24 cellular contexts compared by ENCODE assay signal in genomic region chr9:91812191-91812590, GRCh38.
DNase-seq lines count a peak whose midpoint lies in the region; ATAC-seq, FAIRE-seq and TF ChIP-seq lines count a peak whose summit lies in the region.
"Had no signal": no experiment of that assay in that cellular context is flagged by ENCODE, and none has a peak within 500 bp of the region (broad histone marks: within the 10 kb centered on the region; RNA-seq: fewer than 3 reads in every experiment).

No MANE protein-coding gene starts in this region.

- H3K9me2 ChIP-seq in hepatocyte (replicated peaks; ENCODE audit: insufficient read depth): no peaks in the 10 kb centered on the region
- H3K9me2 ChIP-seq: SK-N-SH had no signal

- H3K4me1 Mint-ChIP-seq in astrocyte (ENCODE audit: low read depth, unreplicated experiment): peaks cover 9% of the 10 kb centered on the region
- peaks cover 31% of the 10 kb centered on the region for H3K4me1 Mint-ChIP-seq in stimulated activated effector memory CD8-positive, alpha-beta T cell treated with anti-CD3 and anti-CD28 coated beads, Interleukin-12 subunit alpha, Interleukin-12 subunit beta, amount 100 ng/mL, for 72 hours
- H3K4me1 Mint-ChIP-seq: CD4-positive, alpha-beta memory T cell had no signal

- DNase-seq in astrocyte (ENCODE audit: low read depth) (no peak), hepatocyte (ENCODE audit: low spot score) (no peak), sigmoid colon (peak; percentile 46), DMS153 treated with DMSO at 0.1 percent for 48 hours (lab: John Stamatoyannopoulos, UW; ENCODE audit: unreplicated experiment) (no peak), NCI-H69 (lab: John Stamatoyannopoulos, UW) (no peak)
- DNase-seq in stimulated activated effector memory CD8-positive, alpha-beta T cell treated with anti-CD3 and anti-CD28 coated beads, Interleukin-12 subunit alpha, Interleukin-12 subunit beta, amount 100 ng/mL, for 72 hours (ENCODE audit: low spot score in 2 of 2): no peak
- DNase-seq: C1 segment of cervical spinal cord; CD4-positive, alpha-beta memory T cell; COR-L47; Kasumi-1; MV-4-11; NCI-H1105; NCI-H1436 treated with DMSO at 0.1 percent for 48 hours; NCI-H187 treated with DMSO at 0.1 percent for 48 hours; NCI-H524; NCI-H774; SK-N-SH had no signal

- H4K20me1 ChIP-seq in KMS-11 (ENCODE audit: insufficient read depth) (no peaks in the 10 kb centered on the region), astrocyte (ENCODE audit: insufficient read depth, low read length) (no peaks in the 10 kb centered on the region), hepatocyte (ENCODE audit: insufficient read depth, poor library complexity, severe bottlenecking) (peaks cover 5% of the 10 kb centered on the region)

- H3K4me3 ChIP-seq in KMS-11 (IDR thresholded peaks at IDR 0.05; ENCODE audit: insufficient read depth, low read depth, low read length) (no peak overlapping the region), astrocyte (ENCODE audit: insufficient read depth, low read depth, low read length) (no peak overlapping the region), hepatocyte (no peak overlapping the region), sigmoid colon (no peak overlapping the region)
- H3K4me3 ChIP-seq: A549 had no signal

- H3K4me1 ChIP-seq in KMS-11 (ENCODE audit: low read depth, poor library complexity, severe bottlenecking) (peaks cover 67% of the 10 kb centered on the region), astrocyte (ENCODE audit: insufficient read depth, low read length) (peaks cover 12% of the 10 kb centered on the region), hepatocyte (ENCODE audit: insufficient read depth) (peaks cover 41% of the 10 kb centered on the region), sigmoid colon (peaks cover 0 to 94% (median 86%) of the 10 kb centered on the region in 4 donors)
- H3K4me1 ChIP-seq: A549 had no signal

- no peak for TF ChIP-seq POLR2A in sigmoid colon (IDR thresholded peaks at IDR 0.05)

- H3K9me3 ChIP-seq in astrocyte (ENCODE audit: insufficient read depth, low read depth, low read length): no peaks in the 10 kb centered on the region
- no peaks in the 10 kb centered on the region for H3K9me3 ChIP-seq in hepatocyte (ENCODE audit: low read depth)
- no peaks in the 10 kb centered on the region for H3K9me3 ChIP-seq in sigmoid colon
- H3K9me3 ChIP-seq: A549, SK-N-SH had no signal

- TF ChIP-seq CTCF in KMS-11 (conservative IDR thresholded peaks at IDR 0.05; ENCODE audit: low read depth, low read length) (no peak), astrocyte (IDR thresholded peaks at IDR 0.05; ENCODE audit: insufficient read depth, low read depth, low read length) (no peak), hepatocyte (IDR thresholded peaks at IDR 0.05; ENCODE audit: poor library complexity) (no peak), sigmoid colon (IDR thresholded peaks at IDR 0.05) (no peak)

- H3K36me3 ChIP-seq in KMS-11 (ENCODE audit: insufficient read depth) (no peaks in the 10 kb centered on the region), astrocyte (ENCODE audit: insufficient read depth, low read length) (no peaks in the 10 kb centered on the region), hepatocyte (replicated peaks; ENCODE audit: insufficient read depth, low read depth) (no peaks in the 10 kb centered on the region), sigmoid colon (no peaks in the 10 kb centered on the region)

- peaks cover 2% of the 10 kb centered on the region for H3K27me3 Mint-ChIP-seq in astrocyte (ENCODE audit: low read depth, unreplicated experiment)

- H3K79me2 ChIP-seq in KMS-11 (ENCODE audit: insufficient read depth, low read depth): no peaks in the 10 kb centered on the region
- H3K79me2 ChIP-seq in astrocyte (ENCODE audit: insufficient read depth, low read length): no peaks in the 10 kb centered on the region
- H3K79me2 ChIP-seq in hepatocyte: peaks cover 84% of the 10 kb centered on the region

- H3K27ac Mint-ChIP-seq in astrocyte (ENCODE audit: unreplicated experiment): peak overlapping the region; percentile 26
- H3K27ac Mint-ChIP-seq in stimulated activated effector memory CD8-positive, alpha-beta T cell treated with anti-CD3 and anti-CD28 coated beads, Interleukin-12 subunit alpha, Interleukin-12 subunit beta, amount 100 ng/mL, for 72 hours: no peak overlapping the region
- H3K27ac Mint-ChIP-seq: CD4-positive, alpha-beta memory T cell had no signal

- no peaks in the 10 kb centered on the region for H3K27me3 ChIP-seq in KMS-11 (ENCODE audit: insufficient read depth, low read depth)
- H3K27me3 ChIP-seq in astrocyte (ENCODE audit: insufficient read depth, low read length): peaks cover 12% of the 10 kb centered on the region
- no peaks in the 10 kb centered on the region for H3K27me3 ChIP-seq in hepatocyte
- H3K27me3 ChIP-seq in sigmoid colon: no peaks in the 10 kb centered on the region

- H3K4me2 ChIP-seq in KMS-11 (peak overlapping the region; percentile 40), astrocyte (ENCODE audit: low read length) (no peak overlapping the region), hepatocyte (peak overlapping the region; percentile 14)
- H3K4me2 ChIP-seq: A549, SK-N-SH had no signal

- no peak overlapping the region for H3K4me3 Mint-ChIP-seq in astrocyte (ENCODE audit: unreplicated experiment)
- no peak overlapping the region for H3K4me3 Mint-ChIP-seq in stimulated activated effector memory CD8-positive, alpha-beta T cell treated with anti-CD3 and anti-CD28 coated beads, Interleukin-12 subunit alpha, Interleukin-12 subunit beta, amount 100 ng/mL, for 72 hours
- H3K4me3 Mint-ChIP-seq: CD4-positive, alpha-beta memory T cell had no signal

- no peak for ATAC-seq in GM21381 (IDR thresholded peaks at IDR 0.05; ENCODE audit: unreplicated experiment)
- ATAC-seq in stimulated activated effector memory CD8-positive, alpha-beta T cell treated with anti-CD3 and anti-CD28 coated beads, Interleukin-12 subunit alpha, Interleukin-12 subunit beta, amount 100 ng/mL, for 72 hours: no peak
- ATAC-seq: A549 had no signal

- H3K9ac ChIP-seq in KMS-11 (0 out of 2 replicates have a peak overlapping the region, but pooled peaks have one; percentile 65), astrocyte (ENCODE audit: low read length) (no peak overlapping the region)
- H3K9ac ChIP-seq: SK-N-SH had no signal

- no peak for FAIRE-seq in astrocyte (lab: Jason Lieb, UNC)
- FAIRE-seq: A549, G401.6, H54, RCC 7860 had no signal

- no peaks in the 10 kb centered on the region for H3K9me3 Mint-ChIP-seq in astrocyte (ENCODE audit: unreplicated experiment)
- H3K9me3 Mint-ChIP-seq in stimulated activated effector memory CD8-positive, alpha-beta T cell treated with anti-CD3 and anti-CD28 coated beads, Interleukin-12 subunit alpha, Interleukin-12 subunit beta, amount 100 ng/mL, for 72 hours: no peaks in the 10 kb centered on the region
- H3K9me3 Mint-ChIP-seq: CD4-positive, alpha-beta memory T cell had no signal

- no peaks in the 10 kb centered on the region for H3K36me3 Mint-ChIP-seq in astrocyte (ENCODE audit: low read depth, unreplicated experiment)
- no peaks in the 10 kb centered on the region for H3K36me3 Mint-ChIP-seq in stimulated activated effector memory CD8-positive, alpha-beta T cell treated with anti-CD3 and anti-CD28 coated beads, Interleukin-12 subunit alpha, Interleukin-12 subunit beta, amount 100 ng/mL, for 72 hours
- H3K36me3 Mint-ChIP-seq: CD4-positive, alpha-beta memory T cell had no signal

- intact Hi-C loops in sigmoid colon (cut with DNase I): no loop called here

- H3K27ac ChIP-seq in KMS-11: peak overlapping the region; percentile 89
- H3K27ac ChIP-seq in astrocyte (ENCODE audit: low read depth, low read length): no peak overlapping the region
- H3K27ac ChIP-seq in hepatocyte: no peak overlapping the region
- H3K27ac ChIP-seq in sigmoid colon: peak overlapping the region; percentile 22 to 85 (median 71)
- H3K27ac ChIP-seq: A549, HL-60 had no signal

- TF ChIP-seq EP300 in sigmoid colon (IDR thresholded peaks at IDR 0.05): no peak

- WGBS in hepatocyte (ENCODE audit: low lambda C conversion rate, missing lambda C conversion rate): 67% methylated on average over 13 of the region's 14 CpGs
- whole genome bisulfite sequencing in sigmoid colon, 2 donors: 92% methylated on average over 14 of the region's 14 CpGs

- H2AFZ ChIP-seq in KMS-11 (ENCODE audit: low read depth): no peak overlapping the region
- no peak overlapping the region for H2AFZ ChIP-seq in astrocyte (ENCODE audit: low read depth, low read length)
- H2AFZ ChIP-seq in hepatocyte: no peak overlapping the region

Comparison
In these comparisons a context has a peak if more than half of its experiments do, and no peak if none do; other contexts are left out.
1. H3K27ac ChIP-seq: peak in KMS-11 (single experiment) and sigmoid colon (4 of 4); none in astrocyte (single experiment) and hepatocyte (single experiment).